In the genomic region with DNA sequence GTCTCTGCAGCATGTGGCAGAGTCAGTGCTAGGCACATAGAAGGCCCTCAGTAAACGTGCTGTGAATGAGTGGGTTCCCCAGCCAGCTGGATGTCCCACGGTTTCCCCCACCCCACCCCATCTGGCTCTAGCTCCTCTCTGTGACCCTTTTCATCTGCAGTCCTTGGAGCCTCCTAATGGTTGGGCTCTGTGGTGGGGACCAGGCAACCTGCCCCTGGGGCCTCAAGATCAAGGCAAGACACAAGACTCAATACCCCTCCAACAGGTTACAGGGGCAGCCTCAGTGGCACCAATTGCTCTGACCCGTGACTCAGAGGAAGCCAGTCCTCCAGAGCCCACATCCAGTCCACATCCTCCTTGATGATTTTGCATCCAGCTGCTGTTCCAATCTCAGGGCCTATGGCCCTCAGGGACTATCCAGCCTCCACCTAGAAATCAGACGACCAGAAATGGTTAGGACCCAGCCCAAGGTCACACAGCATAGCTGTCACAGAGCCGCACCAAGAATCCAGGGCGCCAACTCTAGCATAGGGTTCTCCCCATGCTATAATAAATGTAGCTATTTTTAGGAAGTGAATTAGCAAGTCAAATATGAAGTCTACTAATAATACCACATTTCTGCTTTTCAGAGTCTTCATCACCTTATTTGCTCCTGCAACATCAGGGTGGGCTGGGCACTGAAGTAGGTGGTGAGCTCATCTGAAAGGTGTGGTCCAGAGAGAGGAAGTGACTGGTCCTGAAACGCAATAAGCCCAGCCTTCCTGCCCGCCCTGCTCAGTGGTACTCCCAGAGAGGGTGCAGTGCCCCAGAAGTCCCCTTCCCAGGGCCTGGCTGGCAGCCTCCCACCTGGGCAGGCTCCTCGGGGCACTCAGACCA, we compare ENCODE assay signal across 8 cellular contexts. TPM values are rescaled to one million over a fixed set of nuclear protein-coding genes. Genes with fewer than 3 reads are reported as not detected.
DNase-seq lines count a peak whose midpoint lies in the region; ATAC-seq, FAIRE-seq and TF ChIP-seq lines count a peak whose summit lies in the region.

No MANE protein-coding gene starts in this region.

- H3K4me3 Mint-ChIP-seq in GM23338: no peak overlapping the region

- H3K9me3 Mint-ChIP-seq in GM23338: no peaks in the 10 kb centered on the region

- no peaks in the 10 kb centered on the region; the same call in 1 of the 2 replicates for H3K4me1 ChIP-seq in GM23338 (ENCODE audit: insufficient read depth)
- H3K4me1 ChIP-seq in effector memory CD4-positive, alpha-beta T cell (ENCODE audit: control insufficient read depth, insufficient read depth, low read length, poor library complexity, severe bottlenecking): no peaks in the 10 kb centered on the region

- no peaks in the 10 kb centered on the region for H4K20me1 ChIP-seq in GM23338 (replicated peaks; ENCODE audit: insufficient read depth)

- no peak overlapping the region for H3K4me2 ChIP-seq in GM23338

- H3K27me3 Mint-ChIP-seq in GM23338 (ENCODE audit: insufficient read depth, low read depth, poor library complexity): peaks cover 9% of the 10 kb centered on the region

- DNase-seq in GM12891 (ENCODE audit: insufficient read length, low spot score): peak; percentile 79
- DNase-seq in activated CD4-positive, CD25-positive, alpha-beta regulatory T cell treated with anti-CD3 and anti-CD28 coated beads, Interleukin-2, amount 50 U/mL, for 72 hours: peak; percentile 63
- DNase-seq in kidney glomerular epithelial cell (lab: John Stamatoyannopoulos, UW): peak; percentile 64
- DNase-seq in GM23338 (ENCODE audit: low spot score): no peak
- no peak for DNase-seq in NCI-H1436 (lab: John Stamatoyannopoulos, UW)
- DNase-seq in effector memory CD4-positive, alpha-beta T cell: no peak

- no peak for FAIRE-seq in GM12891 (lab: Jason Lieb, UNC)

- no peaks in the 10 kb centered on the region for H3K27me3 ChIP-seq in GM23338 (ENCODE audit: insufficient read depth)
- no peaks in the 10 kb centered on the region for H3K27me3 ChIP-seq in effector memory CD4-positive, alpha-beta T cell (replicated peaks; ENCODE audit: control insufficient read depth, insufficient read depth, low read length, poor library complexity, severe bottlenecking)

- ATAC-seq in GM21390 (IDR thresholded peaks at IDR 0.05; ENCODE audit: unreplicated experiment): peak; percentile 55
- ATAC-seq in HG03571 (IDR thresholded peaks at IDR 0.05; ENCODE audit: unreplicated experiment): peak; percentile 47
- ATAC-seq in GM23338: no peak

- H2AFZ ChIP-seq in GM23338: no peak overlapping the region

- H3F3A ChIP-seq in GM23338 (replicated peaks; ENCODE audit: low read depth): no peaks in the 10 kb centered on the region

- no peak overlapping the region for H3K27ac Mint-ChIP-seq in GM23338

- peaks cover 21% of the 10 kb centered on the region for H3K4me1 Mint-ChIP-seq in GM23338

- no peak overlapping the region for H3K4me3 ChIP-seq in GM23338
- H3K4me3 ChIP-seq in effector memory CD4-positive, alpha-beta T cell (ENCODE audit: insufficient read depth, low read depth, low read length, poor library complexity, severe bottlenecking): no peak overlapping the region

- H3K9me2 ChIP-seq in GM23338 (ENCODE audit: insufficient read depth): no peaks in the 10 kb centered on the region

- TF ChIP-seq POLR2A in GM12891 (IDR thresholded peaks at IDR 0.05; ENCODE audit: low read depth, low read length): no peak

- no peaks in the 10 kb centered on the region for H3K36me3 Mint-ChIP-seq in GM23338 (ENCODE audit: low read depth)

- TF ChIP-seq CTCF in GM23338 (conservative IDR thresholded peaks at IDR 0.05; ENCODE audit: low read depth in 2 of 2): no peak

- no peak overlapping the region for H3K27ac ChIP-seq in GM23338 (ENCODE audit: low read depth)
- H3K27ac ChIP-seq in effector memory CD4-positive, alpha-beta T cell (ENCODE audit: insufficient read depth, low read length, poor library complexity, severe bottlenecking): no peak overlapping the region

- no peaks in the 10 kb centered on the region for H3K79me2 ChIP-seq in GM23338 (replicated peaks; ENCODE audit: insufficient read depth)

- H3K9me3 ChIP-seq in effector memory CD4-positive, alpha-beta T cell (ENCODE audit: control insufficient read depth, low read length): no peaks in the 10 kb centered on the region

- no peaks in the 10 kb centered on the region for H3K36me3 ChIP-seq in GM23338 (ENCODE audit: insufficient read depth)
- H3K36me3 ChIP-seq in effector memory CD4-positive, alpha-beta T cell (ENCODE audit: control insufficient read depth, insufficient read depth, low read length): no peaks in the 10 kb centered on the region

TF ChIP-seq in GM12891, 5 proteins besides CTCF, POLR2A, EP300 and RAD21:
- TF ChIP-seq PAX5 (IDR thresholded peaks at IDR 0.05; ENCODE audit: insufficient read depth, low read length, severe bottlenecking) (no peak), POLR2AphosphoS5 (IDR thresholded peaks at IDR 0.05; ENCODE audit: low read depth, low read length) (no peak), SPI1 (IDR thresholded peaks at IDR 0.05; ENCODE audit: low read depth, low read length) (peak; percentile 96), POU2F2 (IDR thresholded peaks at IDR 0.05; ENCODE audit: low read depth, low read length) (no peak; the same call in none of the 2 replicates)

TF ChIP-seq in GM23338, 12 proteins besides CTCF, POLR2A, EP300 and RAD21 (continues in another document):
- no peak for TF ChIP-seq REST (IDR thresholded peaks at IDR 0.05; ENCODE audit: unreplicated experiment)
- no peak for TF ChIP-seq STAT1 (IDR thresholded peaks at IDR 0.05; ENCODE audit: unreplicated experiment)
- no peak for TF ChIP-seq JUNB (IDR thresholded peaks at IDR 0.05; ENCODE audit: unreplicated experiment)

RNA-seq across cellular contexts. Expression of gene CYP11A1, which starts 17.4 kb away (rescaled TPM):
- polyA plus RNA-seq in GM12891 (2012; ENCODE audit: low read depth, missing spikeins): 0.54 TPM
- total RNA-seq in GM23338 (2014; rRNA removed; shearing (Covaris generic)): 1.7 and 3.3 TPM in 2 replicates
- 1.2 and 1.9 TPM in 2 replicates for polyA plus RNA-seq in GM23338 (2016; fragmentation: Nextera tagmentation; extraction: Ambion mirVana)

RNA-seq across cellular contexts. Expression of gene SEMA7A, which starts 49.0 kb away (rescaled TPM):
- polyA plus RNA-seq in GM12891 (2012; ENCODE audit: low read depth, missing spikeins): 51.0 TPM
- 11.2 and 14.1 TPM in 2 replicates for total RNA-seq in GM23338 (2014; rRNA removed; shearing (Covaris generic))
- polyA plus RNA-seq in GM23338 (2016; fragmentation: Nextera tagmentation; extraction: Ambion mirVana): 1.2 and 2.0 TPM in 2 replicates

Comparison
In these comparisons a context has a peak if more than half of its experiments do, and no peak if none do; other contexts are left out.
1. DNase-seq: peak in GM12891 (single experiment), activated CD4-positive, CD25-positive, alpha-beta regulatory T cell treated with anti-CD3 and anti-CD28 coated beads, Interleukin-2, amount 50 U/mL, for 72 hours (single experiment) and kidney glomerular epithelial cell (single experiment); none in GM23338 (single experiment), NCI-H1436 (single experiment) and effector memory CD4-positive, alpha-beta T cell (0 of 3).